2 cellular contexts compared by ENCODE assay signal in the genomic region with DNA sequence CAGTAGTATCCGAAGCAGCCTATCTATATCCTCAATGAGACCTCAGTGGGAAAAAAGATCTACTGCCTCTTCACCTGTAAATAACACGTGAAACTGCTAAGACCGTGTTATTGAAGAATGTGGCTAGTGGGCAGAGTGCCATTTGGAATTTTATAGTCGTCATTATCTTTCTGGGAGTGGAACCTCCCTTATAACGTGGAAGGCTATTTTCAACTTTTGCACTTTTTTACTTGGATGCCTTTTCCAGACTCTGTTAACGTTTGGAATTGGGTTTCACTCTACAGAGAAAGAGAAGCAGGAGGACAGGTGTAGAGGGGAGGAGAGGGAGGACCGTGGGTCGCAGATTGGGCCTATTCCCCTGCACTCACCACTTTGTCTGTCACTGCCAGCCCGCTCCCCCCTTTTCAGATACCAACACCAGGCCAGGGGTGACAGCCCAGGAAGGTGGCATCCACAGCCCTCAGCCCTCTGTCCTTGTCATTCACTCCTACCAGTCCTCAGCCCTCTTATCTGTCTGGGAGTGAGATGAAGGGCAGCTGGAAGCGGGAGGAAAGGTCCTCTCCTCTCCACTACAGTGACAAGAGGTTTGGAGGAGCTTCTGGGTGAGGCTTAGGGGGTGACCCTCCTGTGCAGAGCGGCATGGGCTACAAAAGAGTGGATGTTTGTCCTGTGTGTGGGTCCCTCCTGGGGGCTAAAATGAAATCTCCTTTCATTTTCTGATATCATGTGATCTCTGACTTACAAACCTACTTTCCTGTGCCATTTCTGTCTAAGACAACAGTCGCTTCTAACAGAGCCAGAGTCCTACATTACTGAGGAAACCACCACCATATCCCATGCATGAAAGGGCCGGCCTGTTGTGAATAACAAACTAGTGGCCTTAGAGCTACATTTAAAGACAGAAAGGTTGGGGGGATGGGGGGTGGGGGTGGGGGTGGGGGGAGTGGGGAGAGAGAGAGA.
TF ChIP-seq lines count a peak whose summit lies in the region.

No MANE protein-coding gene starts in this region.

TF ChIP-seq in H1, 55 proteins besides CTCF, POLR2A, EP300 and RAD21:
- TF ChIP-seq TAF1 (IDR thresholded peaks at IDR 0.05; ENCODE audit: low read depth, low read length): no peak
- no peak for TF ChIP-seq MAX (IDR thresholded peaks at IDR 0.05)
- no peak for TF ChIP-seq ZNF274 (IDR thresholded peaks at IDR 0.05; ENCODE audit: borderline replicate concordance, extremely low read depth, low read length)
- TF ChIP-seq SIX5 (IDR thresholded peaks at IDR 0.05; ENCODE audit: low read depth, low read length): no peak
- no peak for TF ChIP-seq CHD2 (IDR thresholded peaks at IDR 0.05; ENCODE audit: low read length)
- no peak for TF ChIP-seq CREB1 (IDR thresholded peaks at IDR 0.05)

TF ChIP-seq in HEK293T, 16 proteins besides CTCF, POLR2A, EP300 and RAD21:
- TF ChIP-seq BHLHE40 (IDR thresholded peaks at IDR 0.05; ENCODE audit: borderline replicate concordance) (no peak), ZNF384 (IDR thresholded peaks at IDR 0.05) (no peak), SUZ12 (IDR thresholded peaks at IDR 0.05) (no peak), CTBP1 (IDR thresholded peaks at IDR 0.05; ENCODE audit: borderline replicate concordance) (no peak), ELF4 (IDR thresholded peaks at IDR 0.05) (no peak), LEF1 (IDR thresholded peaks at IDR 0.05; ENCODE audit: borderline replicate concordance) (no peak), FOXM1 (IDR thresholded peaks at IDR 0.05; ENCODE audit: borderline replicate concordance) (no peak), ARNT (IDR thresholded peaks at IDR 0.05) (no peak), L3MBTL2 (conservative IDR thresholded peaks at IDR 0.05) (no peak), TARDBP (IDR thresholded peaks at IDR 0.05) (no peak), FOXK2 (IDR thresholded peaks at IDR 0.05) (no peak), SP1 (IDR thresholded peaks at IDR 0.05) (no peak), FOXA1 (IDR thresholded peaks at IDR 0.05) (no peak), HDGF (IDR thresholded peaks at IDR 0.05; ENCODE audit: borderline replicate concordance) (no peak), NFRKB (IDR thresholded peaks at IDR 0.05) (no peak)
- TF ChIP-seq, protein P1, sequence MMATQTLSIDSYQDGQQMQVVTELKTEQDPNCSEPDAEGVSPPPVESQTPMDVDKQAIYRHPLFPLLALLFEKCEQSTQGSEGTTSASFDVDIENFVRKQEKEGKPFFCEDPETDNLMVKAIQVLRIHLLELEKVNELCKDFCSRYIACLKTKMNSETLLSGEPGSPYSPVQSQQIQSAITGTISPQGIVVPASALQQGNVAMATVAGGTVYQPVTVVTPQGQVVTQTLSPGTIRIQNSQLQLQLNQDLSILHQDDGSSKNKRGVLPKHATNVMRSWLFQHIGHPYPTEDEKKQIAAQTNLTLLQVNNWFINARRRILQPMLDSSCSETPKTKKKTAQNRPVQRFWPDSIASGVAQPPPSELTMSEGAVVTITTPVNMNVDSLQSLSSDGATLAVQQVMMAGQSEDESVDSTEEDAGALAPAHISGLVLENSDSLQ (IDR thresholded peaks at IDR 0.05): no peak
